In genomic region chr18:70126832-70127231, GRCh38 we compare ENCODE assay signal across 17 cellular contexts.
DNase-seq lines count a peak whose midpoint lies in the region; ATAC-seq and TF ChIP-seq lines count a peak whose summit lies in the region.
"Had no signal": no experiment of that assay in that cellular context is flagged by ENCODE, and none has a peak within 500 bp of the region (broad histone marks: within the 10 kb centered on the region; RNA-seq: fewer than 3 reads in every experiment).

No MANE protein-coding gene starts in this region.

- peaks cover 17% of the 10 kb centered on the region for H3K4me1 ChIP-seq in cardiac muscle cell (ENCODE audit: low read depth)

- TF ChIP-seq CTCF in cardiac muscle cell (IDR thresholded peaks at IDR 0.05; ENCODE audit: low read depth, low read length) = no peak

- intact Hi-C loops in left ventricle myocardium superior (cut with micrococcal nuclease) = no loop called here
- intact Hi-C loops in activated naive CD4-positive, alpha-beta T cell treated with anti-CD3 and anti-CD28 coated beads for 36 hours (cut with micrococcal nuclease) = no loop called here

- H3K9me3 Mint-ChIP-seq in activated naive CD4-positive, alpha-beta T cell treated with anti-CD3 and anti-CD28 coated beads for 36 hours = peaks cover 2% of the 10 kb centered on the region
- H3K9me3 Mint-ChIP-seq: GM23338 had no signal

- no peaks in the 10 kb centered on the region for H3K27me3 Mint-ChIP-seq in activated naive CD4-positive, alpha-beta T cell treated with anti-CD3 and anti-CD28 coated beads for 36 hours (ENCODE audit: low read depth)
- H3K27me3 Mint-ChIP-seq: CD4-positive, CD25-positive, alpha-beta regulatory T cell; CD8-positive, alpha-beta memory T cell had no signal

- CTCF ChIA-PET in activated naive CD4-positive, alpha-beta T cell treated with anti-CD3 and anti-CD28 coated beads for 36 hours (lab: Charles Lee) = interaction anchor here (0.6 kb wide), 1 partner anchor 657 kb away, joined by 3 read pairs; no protein-coding TSS in a partner anchor

- no peaks in the 10 kb centered on the region for H3K36me3 ChIP-seq in cardiac muscle cell
- H3K36me3 ChIP-seq: BE2C had no signal

- peak overlapping the region; percentile 3 for H3K27ac ChIP-seq in cardiac muscle cell

- H3K9me3 ChIP-seq in cardiac muscle cell (ENCODE audit: low read depth) = no peaks in the 10 kb centered on the region
- H3K9me3 ChIP-seq: BE2C had no signal

- H3K27me3 ChIP-seq in cardiac muscle cell = no peaks in the 10 kb centered on the region
- H3K27me3 ChIP-seq: BE2C had no signal

- DNase-seq in NCI-H1436 (lab: John Stamatoyannopoulos, UW) = peak; percentile 2
- no peak for DNase-seq in NCI-H1436 treated with DMSO at 0.1 percent for 48 hours (lab: John Stamatoyannopoulos, UW)
- no peak for DNase-seq in cardiac muscle cell (ENCODE audit: low read depth in 1 of 2, low spot score in 1 of 2)
- no peak for DNase-seq in left ventricle myocardium superior
- peak; percentile 8 for DNase-seq in SK-N-DZ (ENCODE audit: low spot score)
- DNase-seq in stimulated activated naive CD4-positive, alpha-beta T cell treated with Interleukin-2 at 50 U/mL for 16 hours (lab: John Stamatoyannopoulos, UW) = no peak
- DNase-seq in activated naive CD4-positive, alpha-beta T cell treated with anti-CD3 and anti-CD28 coated beads for 36 hours = no peak
- DNase-seq: ACHN; C1 segment of cervical spinal cord; CD4-positive, CD25-positive, alpha-beta regulatory T cell; CD8-positive, alpha-beta memory T cell; COR-L47; DMS79 treated with DMSO at 0.1 percent for 48 hours; GF-D8; HCEC 1CT had no signal

- no peak overlapping the region for H3K4me3 Mint-ChIP-seq in activated naive CD4-positive, alpha-beta T cell treated with anti-CD3 and anti-CD28 coated beads for 36 hours
- H3K4me3 Mint-ChIP-seq: CD4-positive, CD25-positive, alpha-beta regulatory T cell; CD8-positive, alpha-beta memory T cell; GM23338 had no signal

- H3K4me1 Mint-ChIP-seq in activated naive CD4-positive, alpha-beta T cell treated with anti-CD3 and anti-CD28 coated beads for 36 hours (ENCODE audit: low read depth) = no peaks in the 10 kb centered on the region
- H3K4me1 Mint-ChIP-seq: CD8-positive, alpha-beta memory T cell had no signal

- H3K4me3 ChIP-seq in cardiac muscle cell = no peak overlapping the region
- H3K4me3 ChIP-seq: GM23338 had no signal

- ATAC-seq in left ventricle myocardium superior = no peak
- ATAC-seq: GM23338 had no signal

- no peak overlapping the region for H3K27ac Mint-ChIP-seq in activated naive CD4-positive, alpha-beta T cell treated with anti-CD3 and anti-CD28 coated beads for 36 hours
- H3K27ac Mint-ChIP-seq: CD4-positive, CD25-positive, alpha-beta regulatory T cell; CD8-positive, alpha-beta memory T cell; GM23338 had no signal

- peaks cover 37% of the 10 kb centered on the region for H3K36me3 Mint-ChIP-seq in activated naive CD4-positive, alpha-beta T cell treated with anti-CD3 and anti-CD28 coated beads for 36 hours (ENCODE audit: low read depth)

Comparison
In these comparisons a context has a peak if more than half of its experiments do, and no peak if none do; other contexts are left out.
1. DNase-seq: peak in NCI-H1436 (single experiment) and SK-N-DZ (single experiment); none in NCI-H1436 treated with DMSO at 0.1 percent for 48 hours (single experiment), cardiac muscle cell (0 of 2), left ventricle myocardium superior (single experiment), stimulated activated naive CD4-positive, alpha-beta T cell treated with Interleukin-2 at 50 U/mL for 16 hours (single experiment) and activated naive CD4-positive, alpha-beta T cell treated with anti-CD3 and anti-CD28 coated beads for 36 hours (single experiment).